ENCODE assay signal across 23 cellular contexts in the genomic region with DNA sequence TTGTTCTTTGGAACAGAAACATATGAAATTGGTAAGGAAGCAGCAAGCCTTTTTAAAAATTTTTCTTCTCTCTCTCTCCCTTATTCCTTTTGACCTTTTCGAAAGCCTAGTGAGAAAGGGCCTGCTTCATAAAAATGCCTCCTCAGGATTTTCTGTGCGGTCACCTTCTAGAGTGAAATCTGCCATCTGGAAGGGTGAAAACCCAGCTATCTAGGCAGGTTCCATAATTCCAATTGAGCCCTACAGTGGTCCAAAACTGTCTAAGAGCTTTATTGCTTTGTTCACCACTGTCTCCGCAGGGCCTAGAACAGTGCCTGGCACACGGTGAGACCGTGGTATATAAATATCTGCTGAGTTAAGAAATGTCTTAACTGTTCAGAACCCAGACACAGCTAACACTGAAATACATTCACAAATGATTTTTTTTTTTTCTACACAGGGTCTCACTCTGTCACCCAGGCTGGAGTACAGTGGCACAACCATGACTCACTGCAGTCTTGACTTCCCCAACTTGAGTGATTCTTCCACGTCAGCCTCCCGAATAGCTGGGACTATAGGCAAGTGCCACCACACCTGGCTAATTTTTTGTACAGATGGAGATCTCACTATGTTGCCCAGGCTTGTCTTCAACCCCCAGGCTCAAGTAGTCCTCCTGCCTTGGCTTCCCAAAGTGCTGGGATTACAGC.
DNase-seq lines count a peak whose midpoint lies in the region; ATAC-seq and TF ChIP-seq lines count a peak whose summit lies in the region.
"Had no signal": no experiment of that assay in that cellular context is flagged by ENCODE, and none has a peak within 500 bp of the region (broad histone marks: within the 10 kb centered on the region; RNA-seq: fewer than 3 reads in every experiment).

No MANE protein-coding gene starts in this region.

- no peaks in the 10 kb centered on the region for H3K9me3 Mint-ChIP-seq in naive thymus-derived CD4-positive, alpha-beta T cell
- H3K9me3 Mint-ChIP-seq: neural crest cell; stimulated activated naive CD8-positive, alpha-beta T cell treated with anti-CD3 and anti-CD28 coated beads, Interleukin-15, Interleukin-2, amounts not matched to agents 100 ng/mL and 50 ng/mL, for 24 hours had no signal

- H3K4me1 Mint-ChIP-seq in naive thymus-derived CD4-positive, alpha-beta T cell = peaks cover 4 to 25% (median 19%) of the 10 kb centered on the region in 7 donors
- H3K4me1 Mint-ChIP-seq: neural crest cell had no signal

- TF ChIP-seq CTCF in OCI-LY1 (IDR thresholded peaks at IDR 0.05; ENCODE audit: low read length) = no peak
- no peak for TF ChIP-seq CTCF in gastroesophageal sphincter (IDR thresholded peaks at IDR 0.05)
- no peak for TF ChIP-seq CTCF in thoracic aorta (IDR thresholded peaks at IDR 0.05)
- TF ChIP-seq CTCF in uterus (IDR thresholded peaks at IDR 0.05) = no peak

- H3K36me3 ChIP-seq in OCI-LY1 (ENCODE audit: insufficient read depth, low read length) (no peaks in the 10 kb centered on the region), gastroesophageal sphincter (no peaks in the 10 kb centered on the region), thoracic aorta (no peaks in the 10 kb centered on the region), uterus (no peaks in the 10 kb centered on the region)
- no peaks in the 10 kb centered on the region for H3K36me3 ChIP-seq in naive thymus-derived CD4-positive, alpha-beta T cell (ENCODE audit: control insufficient read depth in 2 of 3, insufficient read depth in 3 of 3, low read length in 3 of 3)
- H3K36me3 ChIP-seq: cardiac muscle cell had no signal

- H3K27me3 Mint-ChIP-seq in naive thymus-derived CD4-positive, alpha-beta T cell = no peaks in the 10 kb centered on the region
- H3K27me3 Mint-ChIP-seq: activated CD4-positive, alpha-beta T cell treated with anti-CD3 and anti-CD28 coated beads for 36 hours; activated CD8-positive, alpha-beta memory T cell treated with anti-CD3 and anti-CD28 coated beads, Interleukin-2, amount 10 ng/mL, durations not matched to agents 7 days and 5 days; stimulated activated naive CD8-positive, alpha-beta T cell treated with anti-CD3 and anti-CD28 coated beads, Interleukin-15, Interleukin-2, amounts not matched to agents 100 ng/mL and 50 ng/mL, for 24 hours had no signal

- H3K4me3 ChIP-seq in OCI-LY1 (ENCODE audit: low read depth, low read length, poor library complexity, severe bottlenecking) = no peak overlapping the region
- H3K4me3 ChIP-seq in gastroesophageal sphincter = no peak overlapping the region
- H3K4me3 ChIP-seq in naive thymus-derived CD4-positive, alpha-beta T cell (ENCODE audit: low read length) = no peak overlapping the region
- H3K4me3 ChIP-seq in thoracic aorta = no peak overlapping the region
- H3K4me3 ChIP-seq in uterus = no peak overlapping the region
- H3K4me3 ChIP-seq: cardiac muscle cell, PC-9 had no signal

- H3K27me3 ChIP-seq in OCI-LY1 (ENCODE audit: insufficient read depth, low read length) = no peaks in the 10 kb centered on the region
- H3K27me3 ChIP-seq in gastroesophageal sphincter = no peaks in the 10 kb centered on the region
- no peaks in the 10 kb centered on the region for H3K27me3 ChIP-seq in naive thymus-derived CD4-positive, alpha-beta T cell (ENCODE audit: control insufficient read depth in 2 of 2, insufficient read depth in 2 of 2, low read length in 2 of 2)
- no peaks in the 10 kb centered on the region for H3K27me3 ChIP-seq in thoracic aorta (replicated peaks; ENCODE audit: insufficient read depth)
- H3K27me3 ChIP-seq in uterus = no peaks in the 10 kb centered on the region
- H3K27me3 ChIP-seq: cardiac muscle cell had no signal

- H3K9me2 ChIP-seq in OCI-LY1 (ENCODE audit: low read depth, low read length) = no peaks in the 10 kb centered on the region
- H3K9me2 ChIP-seq: SK-N-SH had no signal

- CTCF ChIA-PET in naive thymus-derived CD4-positive, alpha-beta T cell (lab: Charles Lee) = interaction anchor here (1.3 kb wide), 1 partner anchor 15 kb away, joined by 3 read pairs; no protein-coding TSS in a partner anchor

- H3F3A ChIP-seq in OCI-LY1 (ENCODE audit: insufficient read depth, low read length) = no peaks in the 10 kb centered on the region; the same call in 1 of the 2 replicates

- H3K9me3 ChIP-seq in OCI-LY1 (ENCODE audit: low read length) = no peaks in the 10 kb centered on the region
- no peaks in the 10 kb centered on the region for H3K9me3 ChIP-seq in gastroesophageal sphincter
- no peaks in the 10 kb centered on the region for H3K9me3 ChIP-seq in naive thymus-derived CD4-positive, alpha-beta T cell (ENCODE audit: control insufficient read depth in 2 of 3, low read length in 3 of 3)
- H3K9me3 ChIP-seq in thoracic aorta = no peaks in the 10 kb centered on the region
- no peaks in the 10 kb centered on the region for H3K9me3 ChIP-seq in uterus
- H3K9me3 ChIP-seq: SK-N-SH had no signal

- H4K20me1 ChIP-seq in OCI-LY1 (ENCODE audit: insufficient read depth, low read length) = no peaks in the 10 kb centered on the region

- no peak for ATAC-seq in gastroesophageal sphincter
- peak; percentile 58 for ATAC-seq in naive thymus-derived CD4-positive, alpha-beta T cell
- ATAC-seq in thoracic aorta (ENCODE audit: insufficient number of reproducible peaks, low FRiP score, low read depth) = no peak
- ATAC-seq in HG02610 (IDR thresholded peaks at IDR 0.05; ENCODE audit: unreplicated experiment) = no peak
- ATAC-seq in HG02840 (IDR thresholded peaks at IDR 0.05; ENCODE audit: low FRiP score, unreplicated experiment) = no peak
- no peak for ATAC-seq in stimulated activated naive CD8-positive, alpha-beta T cell treated with anti-CD3 and anti-CD28 coated beads, Interleukin-15, Interleukin-2, amounts not matched to agents 100 U/mL and 50 U/mL, for 24 hours
- ATAC-seq: activated CD4-positive, alpha-beta T cell treated with anti-CD3 and anti-CD28 coated beads for 36 hours; activated CD8-positive, alpha-beta memory T cell treated with anti-CD3 and anti-CD28 coated beads, Interleukin-2, amount 10 ng/mL, durations not matched to agents 7 days and 5 days had no signal

- no peak for DNase-seq in naive thymus-derived CD4-positive, alpha-beta T cell
- no peak for DNase-seq in thoracic aorta (ENCODE audit: low spot score)
- no peak for DNase-seq in uterus
- DNase-seq in stimulated activated naive CD8-positive, alpha-beta T cell treated with anti-CD3 and anti-CD28 coated beads, Interleukin-15, Interleukin-2, amounts not matched to agents 100 U/mL and 50 U/mL, for 24 hours = no peak
- DNase-seq: activated CD4-positive, alpha-beta T cell treated with anti-CD3 and anti-CD28 coated beads for 36 hours; activated CD8-positive, alpha-beta memory T cell treated with anti-CD3 and anti-CD28 coated beads, Interleukin-2, amount 10 ng/mL, durations not matched to agents 7 days and 5 days; activated effector memory CD4-positive, alpha-beta T cell treated with Interleukin-2 at 50 U/mL for 16 hours; Calu3; effector CD4-positive, alpha-beta T cell; mesendoderm; NCI-H1417; NCI-H2171; NCI-H748 treated with DMSO at 0.1 percent for 48 hours; PC-9; SK-N-SH; T-helper 9 cell had no signal

- 71 to 81% methylated on average over 5 of the region's 7 CpGs for WGBS in gastroesophageal sphincter (ENCODE audit: low coverage in 1 of 2), 2 donors

- no peak overlapping the region for H3K27ac Mint-ChIP-seq in naive thymus-derived CD4-positive, alpha-beta T cell
- H3K27ac Mint-ChIP-seq: activated CD4-positive, alpha-beta T cell treated with anti-CD3 and anti-CD28 coated beads for 36 hours; activated CD8-positive, alpha-beta memory T cell treated with anti-CD3 and anti-CD28 coated beads, Interleukin-2, amount 10 ng/mL, durations not matched to agents 7 days and 5 days; stimulated activated naive CD8-positive, alpha-beta T cell treated with anti-CD3 and anti-CD28 coated beads, Interleukin-15, Interleukin-2, amounts not matched to agents 100 ng/mL and 50 ng/mL, for 24 hours had no signal

- H3K27ac ChIP-seq in OCI-LY1 (ENCODE audit: low read depth, low read length, poor library complexity, severe bottlenecking) (peak overlapping the region; percentile 79), gastroesophageal sphincter (peak overlapping the region in 3 of 4 donors; percentile 42 to 58 (median 49)), thoracic aorta (peak overlapping the region; percentile 36 to 39), uterus (peak overlapping the region in 1 of 2 donors; percentile 37)
- no peak overlapping the region for H3K27ac ChIP-seq in naive thymus-derived CD4-positive, alpha-beta T cell (ENCODE audit: low read depth, low read length)
- H3K27ac ChIP-seq: cardiac muscle cell, PC-9 had no signal

- H3K4me1 ChIP-seq in OCI-LY1 (ENCODE audit: insufficient read depth, low read length, severe bottlenecking) (peaks cover 57% of the 10 kb centered on the region), gastroesophageal sphincter (peaks cover 0 to 3% (median 0%) of the 10 kb centered on the region in 3 donors), thoracic aorta (ENCODE audit: control insufficient read depth in 1 of 2, low read depth in 2 of 2) (peaks cover 6 to 15% of the 10 kb centered on the region in 2 donors), uterus (no peaks in the 10 kb centered on the region)
- peaks cover 0 to 3% of the 10 kb centered on the region in 2 donors for H3K4me1 ChIP-seq in naive thymus-derived CD4-positive, alpha-beta T cell (ENCODE audit: control insufficient read depth in 2 of 2, insufficient read depth in 2 of 2, low read length in 2 of 2)

- 0 out of 2 replicates have a peak overlapping the region, but pooled peaks have one; percentile 5 for H3K9ac ChIP-seq in OCI-LY1 (ENCODE audit: low read length)
- H3K9ac ChIP-seq: SK-N-SH had no signal

- TF ChIP-seq EP300 in gastroesophageal sphincter (IDR thresholded peaks at IDR 0.05) = no peak

- POLR2A ChIA-PET in naive thymus-derived CD4-positive, alpha-beta T cell (lab: Charles Lee) = no interaction called here

- H2AFZ ChIP-seq in OCI-LY1 (ENCODE audit: low read length) = no peak overlapping the region
- H2AFZ ChIP-seq: PC-9 had no signal

- intact Hi-C loops in naive thymus-derived CD4-positive, alpha-beta T cell (cut with micrococcal nuclease) = loop anchor here in 1 of 2 donors (10.0 kb wide), 1 partner anchor 307 kb away; the partner anchor contains the start of gene EOGT
- intact Hi-C loops in uterus (cut with DNase I; ENCODE audit: low total_unique reads) = no loop called here

- TF ChIP-seq POLR2A in gastroesophageal sphincter (IDR thresholded peaks at IDR 0.05) (no peak), uterus (IDR thresholded peaks at IDR 0.05) (no peak)

- peak overlapping the region; percentile 36 for H3K4me2 ChIP-seq in OCI-LY1 (ENCODE audit: low read length)
- H3K4me2 ChIP-seq: PC-9, SK-N-SH had no signal

- no peaks in the 10 kb centered on the region for H3K36me3 Mint-ChIP-seq in naive thymus-derived CD4-positive, alpha-beta T cell
- H3K36me3 Mint-ChIP-seq: activated CD8-positive, alpha-beta memory T cell treated with anti-CD3 and anti-CD28 coated beads, Interleukin-2, amount 10 ng/mL, durations not matched to agents 7 days and 5 days had no signal

- H3K79me2 ChIP-seq in OCI-LY1 (ENCODE audit: insufficient read depth, low read length) = no peaks in the 10 kb centered on the region

- H3K4me3 Mint-ChIP-seq in naive thymus-derived CD4-positive, alpha-beta T cell = no peak overlapping the region
- H3K4me3 Mint-ChIP-seq: activated CD4-positive, alpha-beta T cell treated with anti-CD3 and anti-CD28 coated beads for 36 hours; activated CD8-positive, alpha-beta memory T cell treated with anti-CD3 and anti-CD28 coated beads, Interleukin-2, amount 10 ng/mL, durations not matched to agents 7 days and 5 days; neural crest cell; stimulated activated naive CD8-positive, alpha-beta T cell treated with anti-CD3 and anti-CD28 coated beads, Interleukin-15, Interleukin-2, amounts not matched to agents 100 ng/mL and 50 ng/mL, for 24 hours had no signal
